ENCODE assay signal across 22 cellular contexts in genomic region chr3:30819067-30819798, GRCh38.
DNase-seq lines count a peak whose midpoint lies in the region; ATAC-seq and TF ChIP-seq lines count a peak whose summit lies in the region.
"Had no signal": no experiment of that assay in that cellular context is flagged by ENCODE, and none has a peak within 500 bp of the region (broad histone marks: within the 10 kb centered on the region; RNA-seq: fewer than 3 reads in every experiment).

No MANE protein-coding gene starts in this region.

- no peak overlapping the region for H3K27ac ChIP-seq in SK-N-SH (ENCODE audit: low read depth in 2 of 2, low read length in 1 of 2)
- no peak overlapping the region for H3K27ac ChIP-seq in ACC112 (ENCODE audit: low read depth, low read length)
- H3K27ac ChIP-seq in OCI-LY3 (ENCODE audit: low read length): no peak overlapping the region
- peak overlapping the region in 3 of 4 donors; percentile 2 to 63 (median 53) for H3K27ac ChIP-seq in esophagus muscularis mucosa (replicated peaks in 1 of 4)
- H3K27ac ChIP-seq: BLaER1 treated with 17β-estradiol and CSF1 and Interleukin-3, amounts not matched to agents 10 nM and 100 nM had no signal

- no peaks in the 10 kb centered on the region for H3K27me3 ChIP-seq in SK-N-SH (ENCODE audit: insufficient read depth)
- no peaks in the 10 kb centered on the region for H3K27me3 ChIP-seq in ACC112 (ENCODE audit: insufficient read depth, low read length)
- no peaks in the 10 kb centered on the region for H3K27me3 ChIP-seq in OCI-LY3 (ENCODE audit: low read depth, low read length)
- H3K27me3 ChIP-seq in esophagus muscularis mucosa: no peaks in the 10 kb centered on the region
- H3K27me3 ChIP-seq: BLaER1 treated with 17β-estradiol and CSF1 and Interleukin-3, amounts not matched to agents 10 nM and 100 nM; MG63 had no signal

- no peak for TF ChIP-seq CTCF in SK-N-SH (IDR thresholded peaks at IDR 0.05)
- no peak for TF ChIP-seq CTCF in OCI-LY3 (IDR thresholded peaks at IDR 0.05; ENCODE audit: low read depth, low read length)
- no peak for TF ChIP-seq CTCF in esophagus muscularis mucosa (IDR thresholded peaks at IDR 0.05)

- H3K36me3 ChIP-seq in SK-N-SH (replicated peaks in 1 of 2; ENCODE audit: control insufficient read depth in 1 of 2, insufficient read depth in 2 of 2, low read length in 1 of 2): no peaks in the 10 kb centered on the region
- no peaks in the 10 kb centered on the region for H3K36me3 ChIP-seq in ACC112 (ENCODE audit: insufficient read depth, low read length)
- H3K36me3 ChIP-seq in OCI-LY3 (replicated peaks; ENCODE audit: low read depth, low read length): no peaks in the 10 kb centered on the region
- H3K36me3 ChIP-seq in esophagus muscularis mucosa: no peaks in the 10 kb centered on the region
- H3K36me3 ChIP-seq: BLaER1 treated with 17β-estradiol and CSF1 and Interleukin-3, amounts not matched to agents 10 nM and 100 nM; HAP-1; MG63 had no signal

- H4K20me1 ChIP-seq in SK-N-SH (ENCODE audit: insufficient read depth): no peaks in the 10 kb centered on the region
- no peaks in the 10 kb centered on the region for H4K20me1 ChIP-seq in OCI-LY3 (ENCODE audit: insufficient read depth, low read length)
- H4K20me1 ChIP-seq: BLaER1 treated with 17β-estradiol and CSF1 and Interleukin-3, amounts not matched to agents 10 nM and 100 nM had no signal

- no peak for TF ChIP-seq POLR2A in esophagus muscularis mucosa (IDR thresholded peaks at IDR 0.05; ENCODE audit: low read depth)

- TF ChIP-seq EP300 in SK-N-SH (IDR thresholded peaks at IDR 0.05; ENCODE audit: borderline replicate concordance in 1 of 2, low read depth in 1 of 2, low read length in 1 of 2): no peak
- no peak for TF ChIP-seq EP300 in esophagus muscularis mucosa (IDR thresholded peaks at IDR 0.05)

- H3K9ac ChIP-seq in SK-N-SH: no peak overlapping the region
- no peak overlapping the region for H3K9ac ChIP-seq in OCI-LY3 (ENCODE audit: low read length)
- H3K9ac ChIP-seq: BLaER1 treated with 17β-estradiol and CSF1 and Interleukin-3, amounts not matched to agents 10 nM and 100 nM had no signal

- intact Hi-C loops in esophagus muscularis mucosa (cut with DNase I): no loop called here

- H3K4me3 ChIP-seq in SK-N-SH (ENCODE audit: low read depth in 2 of 2, low read length in 1 of 2): no peak overlapping the region; a peak in 1 of 4 replicates
- no peak overlapping the region for H3K4me3 ChIP-seq in ACC112 (ENCODE audit: low read depth, low read length)
- H3K4me3 ChIP-seq in OCI-LY3 (ENCODE audit: low read length): no peak overlapping the region
- H3K4me3 ChIP-seq in esophagus muscularis mucosa: no peak overlapping the region
- H3K4me3 ChIP-seq: BLaER1 treated with 17β-estradiol and CSF1 and Interleukin-3, amounts not matched to agents 10 nM and 100 nM; HAP-1; MG63 had no signal

- WGBS in SK-N-SH (ENCODE audit: low lambda C conversion rate): 26% methylated on average over 3 of the region's 3 CpGs
- WGBS in esophagus muscularis mucosa: 62% methylated on average over 3 of the region's 3 CpGs

- CTCF ChIA-PET in SK-N-SH (lab: Yijun Ruan, JAX): no interaction called here

- POLR2A ChIA-PET in SK-N-SH (lab: Yijun Ruan, JAX): no interaction called here

- TF ChIP-seq RAD21 in SK-N-SH (IDR thresholded peaks at IDR 0.05; ENCODE audit: low read length): no peak

- H3K4me1 ChIP-seq in SK-N-SH (ENCODE audit: control insufficient read depth in 1 of 2, insufficient read depth in 2 of 2, low read depth in 1 of 2, low read length in 1 of 2) (no peaks in the 10 kb centered on the region), ACC112 (ENCODE audit: control insufficient read depth, insufficient read depth, low read length, unreplicated experiment) (no peaks in the 10 kb centered on the region), OCI-LY3 (ENCODE audit: low read length) (no peaks in the 10 kb centered on the region), esophagus muscularis mucosa (peaks cover 0 to 28% (median 11%) of the 10 kb centered on the region in 4 donors)
- H3K4me1 ChIP-seq: BLaER1 treated with 17β-estradiol and CSF1 and Interleukin-3, amounts not matched to agents 10 nM and 100 nM; HAP-1 had no signal

- H3K4me2 ChIP-seq in SK-N-SH (no peak overlapping the region), OCI-LY3 (ENCODE audit: low read length) (no peak overlapping the region)
- H3K4me2 ChIP-seq: BLaER1 treated with 17β-estradiol and CSF1 and Interleukin-3, amounts not matched to agents 10 nM and 100 nM had no signal

- H3K79me2 ChIP-seq in SK-N-SH (ENCODE audit: insufficient read depth) (no peaks in the 10 kb centered on the region), ACC112 (ENCODE audit: control insufficient read depth, insufficient read depth, low read length, unreplicated experiment) (no peaks in the 10 kb centered on the region), OCI-LY3 (ENCODE audit: low read length) (no peaks in the 10 kb centered on the region)

- H2AFZ ChIP-seq in SK-N-SH (ENCODE audit: low read depth) (no peak overlapping the region), ACC112 (ENCODE audit: low read length, unreplicated experiment) (peak overlapping the region; percentile 4), OCI-LY3 (ENCODE audit: low read depth, low read length) (peak overlapping the region; percentile 44; the same call in 1 of the 2 replicates)

- DNase-seq in SK-N-SH: no peak
- no peak for DNase-seq in esophagus muscularis mucosa (ENCODE audit: extremely low spot score)
- DNase-seq in 8988T: no peak
- DNase-seq in OCI-M1 (lab: John Stamatoyannopoulos, UW): no peak
- DNase-seq: AML-193; CD4-positive, alpha-beta T cell; DMS53; GOT3; HFFc6; IMR-90; KG1; MG63; NCI-H1694 treated with DMSO at 0.1 percent for 48 hours; NCI-H2081; NCI-H2227 treated with DMSO at 0.1 percent for 48 hours; NCI-H526 treated with DMSO at 0.1 percent for 48 hours had no signal

- no peak for ATAC-seq in SK-N-SH treated with all-trans-retinoic acid at 6 μM for 48 hours
- no peak for ATAC-seq in HG03139 (IDR thresholded peaks at IDR 0.05; ENCODE audit: unreplicated experiment)

- H3K9me2 ChIP-seq in SK-N-SH: peaks cover 1% of the 10 kb centered on the region; the same call in 1 of the 2 replicates

- H3K9me3 ChIP-seq in SK-N-SH: no peaks in the 10 kb centered on the region; the same call in 1 of the 2 replicates
- H3K9me3 ChIP-seq in OCI-LY3 (ENCODE audit: insufficient read depth, low read length): no peaks in the 10 kb centered on the region
- no peaks in the 10 kb centered on the region for H3K9me3 ChIP-seq in esophagus muscularis mucosa
- H3K9me3 ChIP-seq: BLaER1 treated with 17β-estradiol and CSF1 and Interleukin-3, amounts not matched to agents 10 nM and 100 nM; HAP-1; MG63 had no signal

- H3F3A ChIP-seq in SK-N-SH (replicated peaks; ENCODE audit: insufficient read depth): no peaks in the 10 kb centered on the region

TF ChIP-seq in SK-N-SH treated with all-trans-retinoic acid at 6 μM for 48 hours, 23 proteins besides CTCF, POLR2A, EP300 and RAD21:
- TF ChIP-seq ISL1 (CRISPR knock-in tag; IDR thresholded peaks at IDR 0.05) (peak; percentile 90), ZFP30 (CRISPR knock-in tag; IDR thresholded peaks at IDR 0.05) (no peak)

TF ChIP-seq in SK-N-SH, 30 proteins besides CTCF, POLR2A, EP300 and RAD21:
- TF ChIP-seq SMC3 (IDR thresholded peaks at IDR 0.05; ENCODE audit: low read depth, low read length) (no peak), TEAD4 (IDR thresholded peaks at IDR 0.05; ENCODE audit: borderline replicate concordance, insufficient read depth) (no peak), IRF3 (IDR thresholded peaks at IDR 0.05; ENCODE audit: low read depth, low read length) (no peak), YY1 (IDR thresholded peaks at IDR 0.05; ENCODE audit: low read depth) (no peak), NFIC (IDR thresholded peaks at IDR 0.05; ENCODE audit: borderline replicate concordance) (no peak), MAX (IDR thresholded peaks at IDR 0.05; ENCODE audit: low read depth) (no peak), MEF2A (IDR thresholded peaks at IDR 0.05; ENCODE audit: borderline replicate concordance, low read depth) (no peak), SIN3A (IDR thresholded peaks at IDR 0.05; ENCODE audit: borderline replicate concordance, low read depth, low read length) (no peak), ZBTB33 (IDR thresholded peaks at IDR 0.05; ENCODE audit: borderline replicate concordance, low read depth) (no peak), NRF1 (IDR thresholded peaks at IDR 0.05; ENCODE audit: low read depth, low read length) (no peak)

Comparison
In these comparisons a context has a peak if more than half of its experiments do, and no peak if none do; other contexts are left out.
1. H3K27ac ChIP-seq: peak in esophagus muscularis mucosa (3 of 4); none in SK-N-SH (0 of 2), ACC112 (single experiment) and OCI-LY3 (single experiment).